ENCODE assay signal across 23 cellular contexts in genomic region chr3:15204005-15204404, GRCh38. TPM values are rescaled to one million over a fixed set of nuclear protein-coding genes. Genes with fewer than 3 reads are reported as not detected.
DNase-seq lines count a peak whose midpoint lies in the region; ATAC-seq and TF ChIP-seq lines count a peak whose summit lies in the region.
"Had no signal": no experiment of that assay in that cellular context is flagged by ENCODE, and none has a peak within 500 bp of the region (broad histone marks: within the 10 kb centered on the region; RNA-seq: fewer than 3 reads in every experiment).

No MANE protein-coding gene starts in this region.

- H3K4me1 Mint-ChIP-seq in Calu3 (ENCODE audit: low read depth, unreplicated experiment): no peaks in the 10 kb centered on the region

- no peak for TF ChIP-seq EP300 in esophagus muscularis mucosa (IDR thresholded peaks at IDR 0.05)

- BruUV-seq in Calu3 (replicated peaks; lab: Mats Ljungman, UMichigan): no TSS peak

- H3K36me3 ChIP-seq in hepatocyte (replicated peaks; ENCODE audit: insufficient read depth, low read depth) (no peaks in the 10 kb centered on the region), esophagus muscularis mucosa (peaks cover 0 to 4% (median 0%) of the 10 kb centered on the region in 4 donors)
- H3K36me3 ChIP-seq: SJCRH30, suprapubic skin had no signal

- CTCF ChIA-PET in Calu3 (lab: Charles Lee): no interaction called here

- intact Hi-C loops in esophagus muscularis mucosa (cut with DNase I): loop anchor here (5.0 to 10.0 kb wide), 3 partner anchors 61 to 353 kb away; no protein-coding TSS in a partner anchor
- intact Hi-C loops in Calu3 (cut with micrococcal nuclease; ENCODE audit: unreplicated experiment): loop anchor here (5.0 to 10.0 kb wide), 2 partner anchors 203 to 279 kb away; no protein-coding TSS in a partner anchor

- peaks cover 4% of the 10 kb centered on the region for H3K27me3 Mint-ChIP-seq in Calu3 (ENCODE audit: unreplicated experiment)

- no peak overlapping the region for H3K27ac Mint-ChIP-seq in Calu3 (ENCODE audit: unreplicated experiment)

- H3K4me1 ChIP-seq in hepatocyte (ENCODE audit: insufficient read depth) (peaks cover 8% of the 10 kb centered on the region), esophagus muscularis mucosa (peaks cover 12 to 31% (median 20%) of the 10 kb centered on the region in 4 donors)

- TF ChIP-seq POLR2A in esophagus muscularis mucosa (IDR thresholded peaks at IDR 0.05; ENCODE audit: low read depth): no peak

- DNase-seq in ELR (ENCODE audit: low read depth): peak; percentile 77
- DNase-seq in RKO (ENCODE audit: low spot score): peak; percentile 66
- DNase-seq in hepatocyte (ENCODE audit: low spot score): peak; percentile 23
- peak; percentile 31 for DNase-seq in renal cortical epithelial cell (ENCODE audit: low read depth)
- DNase-seq in esophagus muscularis mucosa (ENCODE audit: extremely low spot score): no peak
- no peak for DNase-seq in Calu3
- DNase-seq in SW480 (ENCODE audit: low spot score): no peak
- DNase-seq: activated CD4-positive, alpha-beta T cell treated with anti-CD3 and anti-CD28 coated beads for 4 hours; activated gamma-delta T cell treated with Interleukin-2 at 50 U/mL for 16 hours; DMS53; dorsolateral prefrontal cortex; heart left ventricle; midbrain; NCI-H146; NCI-H446 treated with DMSO at 0.1 percent for 48 hours; occipital lobe; SJCRH30; stimulated activated CD4-positive, alpha-beta T cell treated with anti-CD3 and anti-CD28 coated beads, Interleukin-4, amount 100 ng/mL, for 1 hour; T-helper 9 cell had no signal

- peaks cover 22% of the 10 kb centered on the region for H4K20me1 ChIP-seq in hepatocyte (ENCODE audit: insufficient read depth, poor library complexity, severe bottlenecking)

- H3K9me3 ChIP-seq in hepatocyte (ENCODE audit: low read depth): no peaks in the 10 kb centered on the region
- no peaks in the 10 kb centered on the region for H3K9me3 ChIP-seq in esophagus muscularis mucosa
- H3K9me3 ChIP-seq: BLaER1 treated with 17β-estradiol and CSF1 and Interleukin-3, amounts not matched to agents 10 nM and 100 nM; heart left ventricle; SJCRH30; suprapubic skin had no signal

- no peak for ATAC-seq in GM19324 (IDR thresholded peaks at IDR 0.05; ENCODE audit: low FRiP score, unreplicated experiment)
- ATAC-seq: esophagus mucosa, heart left ventricle had no signal

- no peak overlapping the region for H3K4me2 ChIP-seq in hepatocyte
- H3K4me2 ChIP-seq: BLaER1 treated with 17β-estradiol and CSF1 and Interleukin-3, amounts not matched to agents 10 nM and 100 nM had no signal

- peaks cover 29% of the 10 kb centered on the region for H3K79me2 ChIP-seq in hepatocyte

- TF ChIP-seq CTCF in hepatocyte (IDR thresholded peaks at IDR 0.05; ENCODE audit: poor library complexity): no peak
- no peak for TF ChIP-seq CTCF in esophagus muscularis mucosa (IDR thresholded peaks at IDR 0.05)
- no peak for TF ChIP-seq CTCF in Calu3 (IDR thresholded peaks at IDR 0.05; ENCODE audit: unreplicated experiment)

- H3K9me2 ChIP-seq in hepatocyte (replicated peaks; ENCODE audit: insufficient read depth): no peaks in the 10 kb centered on the region

- no peak overlapping the region for H2AFZ ChIP-seq in hepatocyte

- H3K4me3 ChIP-seq in hepatocyte (no peak overlapping the region), esophagus muscularis mucosa (no peak overlapping the region)
- H3K4me3 ChIP-seq: BLaER1 treated with 17β-estradiol and CSF1 and Interleukin-3, amounts not matched to agents 10 nM and 100 nM; dorsolateral prefrontal cortex; heart left ventricle; SJCRH30; suprapubic skin had no signal

- H3K27ac ChIP-seq in hepatocyte: no peak overlapping the region
- H3K27ac ChIP-seq in esophagus muscularis mucosa (replicated peaks in 1 of 4): no peak overlapping the region
- H3K27ac ChIP-seq: BLaER1 treated with 17β-estradiol and CSF1 and Interleukin-3, amounts not matched to agents 10 nM and 100 nM; heart left ventricle; SJCRH30; suprapubic skin had no signal

- 51% methylated on average over 3 of the region's 3 CpGs for WGBS in hepatocyte (ENCODE audit: low lambda C conversion rate, missing lambda C conversion rate)
- 90% methylated on average over 3 of the region's 3 CpGs for WGBS in esophagus muscularis mucosa

- H3K27me3 ChIP-seq in hepatocyte (no peaks in the 10 kb centered on the region), esophagus muscularis mucosa (no peaks in the 10 kb centered on the region)
- H3K27me3 ChIP-seq: BLaER1 treated with 17β-estradiol and CSF1 and Interleukin-3, amounts not matched to agents 10 nM and 100 nM; dorsolateral prefrontal cortex; heart left ventricle; SJCRH30; suprapubic skin had no signal

- H3K4me3 Mint-ChIP-seq in Calu3 (ENCODE audit: low read depth, unreplicated experiment): no peak overlapping the region

- peaks cover 19% of the 10 kb centered on the region for H3K36me3 Mint-ChIP-seq in Calu3 (ENCODE audit: insufficient read depth, unreplicated experiment)

- H3K9me3 Mint-ChIP-seq in Calu3 (ENCODE audit: low read depth, unreplicated experiment): no peaks in the 10 kb centered on the region

RNA-seq across cellular contexts. Expression of gene CAPN7, which starts 2.0 kb away (rescaled TPM):
- total RNA-seq in hepatocyte (48.5 and 60.3 TPM in 2 replicates), renal cortical epithelial cell (16.8 and 46.8 TPM in 2 replicates), esophagus muscularis mucosa (10 to 100 TPM; 33.0 to 52.0 (median 43.3) TPM), Calu3 (2022) (24.1 and 24.8 TPM in 2 replicates)
- polyA plus RNA-seq in hepatocyte: 21.6 and 24.3 TPM in 2 replicates

Comparison
In these comparisons a context has a peak if more than half of its experiments do, and no peak if none do; other contexts are left out.
1. DNase-seq: peak in ELR (single experiment), RKO (single experiment), hepatocyte (single experiment) and renal cortical epithelial cell (single experiment); none in esophagus muscularis mucosa (single experiment), Calu3 (single experiment) and SW480 (single experiment).